Comparison of ENCODE assay signal across 8 cellular contexts in genomic region chr22:42857845-42858481, GRCh38. TPM values are rescaled to one million over a fixed set of nuclear protein-coding genes. Genes with fewer than 3 reads are reported as not detected.
DNase-seq lines count a peak whose midpoint lies in the region; ATAC-seq, FAIRE-seq and TF ChIP-seq lines count a peak whose summit lies in the region.

No MANE protein-coding gene starts in this region.

- no peak for FAIRE-seq in small intestine (lab: Jason Lieb, UNC)

- TF ChIP-seq EP300 in gastroesophageal sphincter (IDR thresholded peaks at IDR 0.05), result no peak

- no peak for TF ChIP-seq CTCF in RWPE2 (IDR thresholded peaks at IDR 0.05; ENCODE audit: poor library complexity, severe bottlenecking)
- no peak for TF ChIP-seq CTCF in gastroesophageal sphincter (IDR thresholded peaks at IDR 0.05)

- no peaks in the 10 kb centered on the region; the same call in 1 of the 2 replicates for H3K4me1 ChIP-seq in ES-I3 (ENCODE audit: insufficient read depth, low read length)
- H3K4me1 ChIP-seq in RWPE2 (ENCODE audit: insufficient read depth, poor library complexity, severe bottlenecking), result peaks cover 21% of the 10 kb centered on the region
- H3K4me1 ChIP-seq in gastroesophageal sphincter, result peaks cover 0 to 28% (median 7%) of the 10 kb centered on the region in 3 donors
- H3K4me1 ChIP-seq in small intestine (ENCODE audit: control insufficient read depth in 2 of 2, insufficient read depth in 1 of 2, low read depth in 1 of 2, low read length in 1 of 2), result peaks cover 2 to 4% of the 10 kb centered on the region in 2 donors

- ATAC-seq in RWPE2 (ENCODE audit: low read depth) (no peak), gastroesophageal sphincter (no peak), HG03469 (IDR thresholded peaks at IDR 0.05; ENCODE audit: unreplicated experiment) (no peak)

- WGBS in gastroesophageal sphincter (ENCODE audit: low coverage in 1 of 2), 2 donors, result 60% methylated on average over 1 of the region's 14 CpGs; no CpG with 5 or more reads in 1 of the 2 donors
- 83 to 93% (median 88%) methylated on average over 14 of the region's 14 CpGs for WGBS in small intestine, 3 donors

- TF ChIP-seq POLR2A in gastroesophageal sphincter (IDR thresholded peaks at IDR 0.05), result no peak

- H3K36me3 ChIP-seq in ES-I3 (ENCODE audit: insufficient read depth, low read length) (no peaks in the 10 kb centered on the region), RWPE2 (ENCODE audit: low read depth) (no peaks in the 10 kb centered on the region), gastroesophageal sphincter (no peaks in the 10 kb centered on the region), small intestine (ENCODE audit: control insufficient read depth in 2 of 2, insufficient read depth in 2 of 2, low read length in 2 of 2) (no peaks in the 10 kb centered on the region)

- no peak for DNase-seq in RWPE2 (ENCODE audit: low spot score)
- DNase-seq in small intestine, result peak; percentile 25
- no peak for DNase-seq in globus pallidus (ENCODE audit: low spot score)
- no peak for DNase-seq in UCSD-AML1 (lab: John Stamatoyannopoulos, UW; ENCODE audit: unreplicated experiment)
- DNase-seq in inferior parietal cortex (ENCODE audit: extremely low spot score), result no peak

- H3K4me3 ChIP-seq in RWPE2 (ENCODE audit: severe bottlenecking) (no peak overlapping the region), gastroesophageal sphincter (peak overlapping the region in 1 of 2 donors; percentile 78), small intestine (ENCODE audit: low read depth in 1 of 2, low read length in 2 of 2) (no peak overlapping the region)

- H3K27ac ChIP-seq in RWPE2 (ENCODE audit: poor library complexity, severe bottlenecking), result peak overlapping the region; percentile 73
- peak overlapping the region in 3 of 4 donors; percentile 91 to 99 (median 93) for H3K27ac ChIP-seq in gastroesophageal sphincter
- H3K27ac ChIP-seq in small intestine (ENCODE audit: low read depth in 1 of 2, low read length in 1 of 2), result no peak overlapping the region

- no peaks in the 10 kb centered on the region for H3K27me3 ChIP-seq in RWPE2 (ENCODE audit: insufficient read depth, poor library complexity, severe bottlenecking)
- no peaks in the 10 kb centered on the region for H3K27me3 ChIP-seq in gastroesophageal sphincter
- H3K27me3 ChIP-seq in small intestine (ENCODE audit: control insufficient read depth in 2 of 2, insufficient read depth in 2 of 2, low read length in 2 of 2), result no peaks in the 10 kb centered on the region

- H3K9ac ChIP-seq in ES-I3 (ENCODE audit: low read depth, low read length), result peak overlapping the region; percentile 19; the same call in 1 of the 2 replicates

- 0 out of 2 replicates have a peak, but pooled peaks cover 3% of the 10 kb centered on the region for H3K9me3 ChIP-seq in ES-I3 (ENCODE audit: control insufficient read depth, insufficient read depth, low read length)
- no peaks in the 10 kb centered on the region for H3K9me3 ChIP-seq in RWPE2 (ENCODE audit: severe bottlenecking)
- H3K9me3 ChIP-seq in gastroesophageal sphincter, result no peaks in the 10 kb centered on the region
- H3K9me3 ChIP-seq in small intestine (ENCODE audit: control insufficient read depth, low read depth), result no peaks in the 10 kb centered on the region

RNA-seq across cellular contexts. Expression of gene ARFGAP3, which starts 0.9 kb away (rescaled TPM):
- 10 to 100 TPM; 40.6 to 67.9 (median 49.1) TPM for total RNA-seq in gastroesophageal sphincter
- polyA plus RNA-seq in small intestine, result 10 to 100 TPM; 29.1 to 59.2 (median 47.0) TPM

Comparison
In these comparisons a context has a peak if more than half of its experiments do, and no peak if none do; other contexts are left out.
1. H3K27ac ChIP-seq: peak in RWPE2 (single experiment) and gastroesophageal sphincter (3 of 4); none in small intestine (0 of 2).